Comparison of ENCODE assay signal across 13 cellular contexts in genomic region chr15:89303986-89304385, GRCh38. TPM values are rescaled to one million over a fixed set of nuclear protein-coding genes. Genes with fewer than 3 reads are reported as not detected.
DNase-seq lines count a peak whose midpoint lies in the region; ATAC-seq and TF ChIP-seq lines count a peak whose summit lies in the region.
"Had no signal": no experiment of that assay in that cellular context is flagged by ENCODE, and none has a peak within 500 bp of the region (broad histone marks: within the 10 kb centered on the region; RNA-seq: fewer than 3 reads in every experiment).

No MANE protein-coding gene starts in this region.

- H3K27ac Mint-ChIP-seq in activated T-cell treated with anti-CD3 and anti-CD28 coated beads, Interleukin-2, amount 50 U/mL, for 72 hours: peak overlapping the region; percentile 32

- no peaks in the 10 kb centered on the region; a peak in 1 of 4 replicates for H3K79me1 ChIP-seq in IMR-90 (ENCODE audit: low read depth in 1 of 2, low read length in 2 of 2)

- H3K9ac ChIP-seq in IMR-90 (ENCODE audit: low read depth, low read length): no peak overlapping the region
- H3K9ac ChIP-seq: BLaER1 treated with 17β-estradiol and CSF1 and Interleukin-3, amounts not matched to agents 10 nM and 100 nM had no signal

- H2BK20ac ChIP-seq in IMR-90 (ENCODE audit: low read depth, low read length): no peak overlapping the region

- H4K5ac ChIP-seq in IMR-90 (ENCODE audit: low read depth, low read length): no peak overlapping the region

- H3K4me3 ChIP-seq in IMR-90 (ENCODE audit: insufficient read depth, low read depth, low read length): no peak overlapping the region
- H3K4me3 ChIP-seq in fibroblast of the aortic adventitia (ENCODE audit: low read depth, low read length): no peak overlapping the region
- no peak overlapping the region for H3K4me3 ChIP-seq in lower leg skin (ENCODE audit: low read depth, poor library complexity, severe bottlenecking)
- H3K4me3 ChIP-seq: BLaER1 treated with 17β-estradiol and CSF1 and Interleukin-3, amounts not matched to agents 10 nM and 100 nM; HAP-1 had no signal

- no peak overlapping the region for H3K56ac ChIP-seq in IMR-90 (ENCODE audit: extremely low read depth, insufficient read depth, low read length)

- H3K36me3 Mint-ChIP-seq in activated T-cell treated with anti-CD3 and anti-CD28 coated beads, Interleukin-2, amount 50 U/mL, for 72 hours (ENCODE audit: insufficient read depth in 2 of 2): peaks cover 13 to 44% of the 10 kb centered on the region in 2 donors
- H3K36me3 Mint-ChIP-seq in activated T-cell treated with anti-CD3 and anti-CD28 coated beads, Interleukin-2, amount 50 U/mL, for 4 hours (ENCODE audit: insufficient read depth): peaks cover 8% of the 10 kb centered on the region

- no peak for DNase-seq in activated T-cell treated with anti-CD3 and anti-CD28 coated beads, Interleukin-2, amount 50 U/mL, for 72 hours
- DNase-seq in activated T-cell treated with anti-CD3 and anti-CD28 coated beads, Interleukin-2, amount 50 U/mL, for 4 hours: no peak
- peak; percentile 55 for DNase-seq in IMR-90
- peak; percentile 9 for DNase-seq in fibroblast of the aortic adventitia (ENCODE audit: low read depth)
- no peak for DNase-seq in NCI-H2107 treated with DMSO at 0.1 percent for 48 hours (lab: John Stamatoyannopoulos, UW; ENCODE audit: unreplicated experiment)
- no peak for DNase-seq in lower leg skin (ENCODE audit: low spot score in 2 of 2)
- DNase-seq: 8988T; ACHN; CD4-positive, CD25-positive, alpha-beta regulatory T cell; DMS53 had no signal

- H3K27me3 Mint-ChIP-seq in activated T-cell treated with anti-CD3 and anti-CD28 coated beads, Interleukin-2, amount 50 U/mL, for 72 hours (ENCODE audit: low read depth): no peaks in the 10 kb centered on the region
- no peaks in the 10 kb centered on the region for H3K27me3 Mint-ChIP-seq in activated T-cell treated with anti-CD3 and anti-CD28 coated beads, Interleukin-2, amount 50 U/mL, for 4 hours (ENCODE audit: low read depth)
- H3K27me3 Mint-ChIP-seq: CD4-positive, CD25-positive, alpha-beta regulatory T cell had no signal

- no TSS peak for BruUV-seq in IMR-90 (replicated peaks; lab: Mats Ljungman, UMichigan)

- intact Hi-C loops in IMR-90 (cut with micrococcal nuclease) (loop anchor here (10.0 kb wide), 2 partner anchors 249 to 399 kb away; no protein-coding TSS in a partner anchor), lower leg skin (cut with DNase I; ENCODE audit: low total_unique reads) (no loop called here)

- peaks cover 13% of the 10 kb centered on the region for H3K4me1 Mint-ChIP-seq in activated T-cell treated with anti-CD3 and anti-CD28 coated beads, Interleukin-2, amount 50 U/mL, for 72 hours (ENCODE audit: low read depth)
- peaks cover 1% of the 10 kb centered on the region for H3K4me1 Mint-ChIP-seq in activated T-cell treated with anti-CD3 and anti-CD28 coated beads, Interleukin-2, amount 50 U/mL, for 4 hours (ENCODE audit: low read depth)

- H2AK5ac ChIP-seq in IMR-90 (ENCODE audit: low read depth, low read length): no peak overlapping the region

- no peak overlapping the region for H2BK120ac ChIP-seq in IMR-90 (ENCODE audit: low read depth, low read length)

- TF ChIP-seq CTCF in IMR-90 (conservative IDR thresholded peaks at IDR 0.05; ENCODE audit: low read depth, low read length) (no peak), fibroblast of the aortic adventitia (IDR thresholded peaks at IDR 0.05; ENCODE audit: insufficient read depth, low read length) (no peak), lower leg skin (IDR thresholded peaks at IDR 0.05) (no peak)

- no CpG with 5 or more reads among the region's 2 CpGs for WGBS in IMR-90 (ENCODE audit: extremely low coverage in 2 of 2, insufficient read length in 1 of 2), 2 experiments
- 94 to 95% methylated on average over 2 of the region's 2 CpGs for WGBS in lower leg skin, 2 donors

- TF ChIP-seq RAD21 in IMR-90 (IDR thresholded peaks at IDR 0.05; ENCODE audit: low read length): no peak

- H3K9me3 ChIP-seq in IMR-90 (ENCODE audit: control insufficient read depth, insufficient read depth, low read length): peaks cover 2% of the 10 kb centered on the region; the same call in 1 of the 2 replicates
- H3K9me3 ChIP-seq: BLaER1 treated with 17β-estradiol and CSF1 and Interleukin-3, amounts not matched to agents 10 nM and 100 nM; HAP-1 had no signal

- no peak overlapping the region for H3K27ac ChIP-seq in IMR-90 (ENCODE audit: insufficient read depth, low read length)
- H3K27ac ChIP-seq: BLaER1 treated with 17β-estradiol and CSF1 and Interleukin-3, amounts not matched to agents 10 nM and 100 nM had no signal

- H2BK5ac ChIP-seq in IMR-90 (ENCODE audit: low read depth, low read length, poor library complexity, severe bottlenecking): peak overlapping the region; percentile 24

- no peak overlapping the region for H3K23ac ChIP-seq in IMR-90 (ENCODE audit: low read depth, low read length)

- H4K8ac ChIP-seq in IMR-90 (ENCODE audit: low read depth in 2 of 2, low read length in 2 of 2): no peak overlapping the region

- H3K4me2 ChIP-seq in IMR-90 (ENCODE audit: low read depth, low read length): no peak overlapping the region
- H3K4me2 ChIP-seq: BLaER1 treated with 17β-estradiol and CSF1 and Interleukin-3, amounts not matched to agents 10 nM and 100 nM had no signal

- H3K4me1 ChIP-seq in IMR-90 (ENCODE audit: control insufficient read depth, insufficient read depth, low read length): peaks cover 7% of the 10 kb centered on the region; the same call in 1 of the 2 replicates
- H3K4me1 ChIP-seq: HAP-1 had no signal

- in situ Hi-C loops in IMR-90 (cut with MboI; ENCODE audit: low sequenced_read_pairs): no loop called here

- H3K18ac ChIP-seq in IMR-90 (ENCODE audit: low read depth, low read length): no peak overlapping the region

- H3K9me3 Mint-ChIP-seq in activated T-cell treated with anti-CD3 and anti-CD28 coated beads, Interleukin-2, amount 50 U/mL, for 72 hours: no peaks in the 10 kb centered on the region
- H3K9me3 Mint-ChIP-seq in activated T-cell treated with anti-CD3 and anti-CD28 coated beads, Interleukin-2, amount 50 U/mL, for 4 hours: no peaks in the 10 kb centered on the region

- no peaks in the 10 kb centered on the region for H3K27me3 ChIP-seq in IMR-90 (ENCODE audit: control insufficient read depth, insufficient read depth, low read length)
- H3K27me3 ChIP-seq: BLaER1 treated with 17β-estradiol and CSF1 and Interleukin-3, amounts not matched to agents 10 nM and 100 nM had no signal

- dilution Hi-C loops in IMR-90 (cut with HindIII; ENCODE audit: low sequenced_read_pairs, unreplicated experiment): no loop called here

- H4K91ac ChIP-seq in IMR-90 (ENCODE audit: insufficient read depth, low read depth, low read length): no peak overlapping the region

- TF ChIP-seq POLR2A in IMR-90 (IDR thresholded peaks at IDR 0.05; ENCODE audit: low read depth, low read length): no peak
- TF ChIP-seq POLR2A in lower leg skin (IDR thresholded peaks at IDR 0.05): no peak

- H3K9me1 ChIP-seq in IMR-90 (ENCODE audit: insufficient read depth, low read length): no peaks in the 10 kb centered on the region; the same call in 1 of the 2 replicates

- H3K4me3 Mint-ChIP-seq in activated T-cell treated with anti-CD3 and anti-CD28 coated beads, Interleukin-2, amount 50 U/mL, for 72 hours: no peak overlapping the region
- H3K4me3 Mint-ChIP-seq in activated T-cell treated with anti-CD3 and anti-CD28 coated beads, Interleukin-2, amount 50 U/mL, for 4 hours: no peak overlapping the region
- H3K4me3 Mint-ChIP-seq: CD4-positive, CD25-positive, alpha-beta regulatory T cell had no signal

- POLR2A ChIA-PET in IMR-90 (lab: Charles Lee; ENCODE audit: unreplicated experiment): no interaction called here

- no peak overlapping the region for H2AK9ac ChIP-seq in IMR-90 (replicated peaks; ENCODE audit: low read depth, low read length, poor library complexity)

- no peak overlapping the region for H3K14ac ChIP-seq in IMR-90 (replicated peaks; ENCODE audit: low read depth, low read length)

- H2AFZ ChIP-seq in IMR-90 (replicated peaks; ENCODE audit: low read length, poor library complexity): no peak overlapping the region

- no peaks in the 10 kb centered on the region for H4K20me1 ChIP-seq in IMR-90 (ENCODE audit: insufficient read depth, low read length)

- H3K4ac ChIP-seq in IMR-90 (ENCODE audit: low read depth, low read length): no peak overlapping the region

- CTCF ChIA-PET in IMR-90 (lab: Yijun Ruan, JAX): interaction anchor here (0.6 kb wide), 1 partner anchor 21 kb away, joined by 4 read pairs; no protein-coding TSS in a partner anchor

- no peak overlapping the region for H2BK15ac ChIP-seq in IMR-90 (ENCODE audit: low read depth, low read length)

- ATAC-seq in activated T-cell treated with anti-CD3 and anti-CD28 coated beads, Interleukin-2, amount 50 U/mL, for 72 hours (replicated peaks in 1 of 2): no peak
- ATAC-seq in activated T-cell treated with anti-CD3 and anti-CD28 coated beads, Interleukin-2, amount 50 U/mL, for 4 hours: no peak
- ATAC-seq in IMR-90 (ENCODE audit: low read depth) (no peak; the same call in 1 of the 2 replicates), HG03025 (IDR thresholded peaks at IDR 0.05; ENCODE audit: low FRiP score, unreplicated experiment) (no peak)

- peaks cover 9% of the 10 kb centered on the region for H3K36me3 ChIP-seq in IMR-90 (ENCODE audit: control insufficient read depth, insufficient read depth, low read length)

TF ChIP-seq in IMR-90, 13 proteins besides CTCF, POLR2A, EP300 and RAD21:
- TF ChIP-seq RCOR1 (IDR thresholded peaks at IDR 0.05; ENCODE audit: insufficient replicate concordance, low read length): no peak

RNA-seq across cellular contexts. Expression of gene POLG, which starts 30.6 kb away (rescaled TPM):
- total RNA-seq in activated T-cell treated with anti-CD3 and anti-CD28 coated beads, Interleukin-2, amount 50 U/mL, for 72 hours: 10 to 100 TPM; 71.5 to 74.1 TPM
- 100 to 1,000 TPM; 119 to 142 (median 119) TPM for total RNA-seq in activated T-cell treated with anti-CD3 and anti-CD28 coated beads, Interleukin-2, amount 50 U/mL, for 4 hours
- total RNA-seq in IMR-90 (2012; rRNA removed): 18.3 and 19.9 TPM in 2 replicates
- polyA plus RNA-seq in IMR-90 (2012; rRNA removed): 30.3 and 30.6 TPM in 2 replicates
- polyA plus RNA-seq in IMR-90 (2012; cell fraction: cytosol; rRNA removed): 19.3 and 22.4 TPM in 2 replicates
- 164 and 186 TPM in 2 replicates for polyA plus RNA-seq in IMR-90 (2012; cell fraction: nucleus; rRNA removed; ENCODE audit: low replicate concordance)
- total RNA-seq in fibroblast of the aortic adventitia (ENCODE audit: low replicate concordance): 40.3 and 69.7 TPM in 2 replicates
- 100 to 1,000 TPM in 1 of 4 donors, 10 to 100 TPM in 3; 61.1 to 110 (median 82.6) TPM for total RNA-seq in lower leg skin

Comparison
In these comparisons a context has a peak if more than half of its experiments do, and no peak if none do; other contexts are left out.
1. DNase-seq: peak in IMR-90 (single experiment) and fibroblast of the aortic adventitia (single experiment); none in activated T-cell treated with anti-CD3 and anti-CD28 coated beads, Interleukin-2, amount 50 U/mL, for 72 hours (0 of 2), activated T-cell treated with anti-CD3 and anti-CD28 coated beads, Interleukin-2, amount 50 U/mL, for 4 hours (single experiment), NCI-H2107 treated with DMSO at 0.1 percent for 48 hours (single experiment) and lower leg skin (0 of 2).